In genomic region chr11:118604566-118604965, GRCh38 we compare ENCODE assay signal across 14 cellular contexts. TPM values are rescaled to one million over a fixed set of nuclear protein-coding genes. Genes with fewer than 3 reads are reported as not detected.
DNase-seq lines count a peak whose midpoint lies in the region; ATAC-seq and TF ChIP-seq lines count a peak whose summit lies in the region.
"Had no signal": no experiment of that assay in that cellular context is flagged by ENCODE, and none has a peak within 500 bp of the region (broad histone marks: within the 10 kb centered on the region; RNA-seq: fewer than 3 reads in every experiment).

No MANE protein-coding gene starts in this region.

- peaks cover 18 to 25% of the 10 kb centered on the region in 2 donors for H3K36me3 ChIP-seq in stomach smooth muscle (ENCODE audit: control insufficient read depth in 2 of 2, insufficient read depth in 2 of 2, low read length in 2 of 2)

- DNase-seq in HFFc6, result no peak
- no peak for DNase-seq in mesothelial cell of epicardium (ENCODE audit: low spot score in 2 of 2, unreplicated experiment in 2 of 2)
- no peak for DNase-seq in AG20443 (ENCODE audit: low spot score)
- DNase-seq in activated CD4-positive, alpha-beta T cell treated with anti-CD3 and anti-CD28 coated beads, Interleukin-2, amount 50 U/mL, for 1 hour, result no peak
- DNase-seq: CD4-positive, CD25-positive, alpha-beta regulatory T cell; effector memory CD4-positive, alpha-beta T cell; hippocampal formation; NCI-H226 had no signal

- peak overlapping the region in 1 of 2 donors; percentile 1 for H3K4me3 ChIP-seq in stomach smooth muscle (ENCODE audit: low read length in 2 of 2)

- peaks cover 41% of the 10 kb centered on the region for H3K4me1 ChIP-seq in stomach smooth muscle (ENCODE audit: control insufficient read depth, insufficient read depth, low read length)

- no peaks in the 10 kb centered on the region for H3K9me3 ChIP-seq in stomach smooth muscle (ENCODE audit: control insufficient read depth in 2 of 2, low read length in 2 of 2)

- H3K36me3 Mint-ChIP-seq in HFFc6 (ENCODE audit: low read depth) (peaks cover 34% of the 10 kb centered on the region), mesothelial cell of epicardium (peaks cover 21% of the 10 kb centered on the region)

- H3K27ac ChIP-seq in cingulate gyrus (ENCODE audit: low read depth, low read length) (peak overlapping the region; percentile 95), stomach smooth muscle (ENCODE audit: low read length) (peak overlapping the region; percentile 84)
- H3K27ac ChIP-seq: HL-60 had no signal

- H3K27me3 ChIP-seq in stomach smooth muscle (ENCODE audit: control insufficient read depth in 1 of 2, insufficient read depth in 2 of 2, low read length in 2 of 2), result no peaks in the 10 kb centered on the region

- H3K27me3 Mint-ChIP-seq in HFFc6 (ENCODE audit: insufficient read depth) (no peaks in the 10 kb centered on the region; the same call in 1 of the 2 replicates), mesothelial cell of epicardium (ENCODE audit: low read depth) (peaks cover 16% of the 10 kb centered on the region)
- H3K27me3 Mint-ChIP-seq: activated naive CD8-positive, alpha-beta T cell had no signal

- TF ChIP-seq CTCF in HFFc6 (IDR thresholded peaks at IDR 0.05) (no peak), mesothelial cell of epicardium (IDR thresholded peaks at IDR 0.05; ENCODE audit: unreplicated experiment) (no peak)

- ATAC-seq in HG03045 (IDR thresholded peaks at IDR 0.05; ENCODE audit: unreplicated experiment), result no peak
- no peak for ATAC-seq in HG03432 (IDR thresholded peaks at IDR 0.05; ENCODE audit: unreplicated experiment)

- H3K9me3 Mint-ChIP-seq in HFFc6, result no peaks in the 10 kb centered on the region
- no peaks in the 10 kb centered on the region for H3K9me3 Mint-ChIP-seq in mesothelial cell of epicardium

- no peak overlapping the region; the same call in 1 of the 2 replicates for H3K4me3 Mint-ChIP-seq in HFFc6
- H3K4me3 Mint-ChIP-seq in mesothelial cell of epicardium, result no peak overlapping the region
- H3K4me3 Mint-ChIP-seq: activated naive CD8-positive, alpha-beta T cell; CD4-positive, CD25-positive, alpha-beta regulatory T cell had no signal

- peak overlapping the region; percentile 82 for H3K27ac Mint-ChIP-seq in HFFc6
- peak overlapping the region; percentile 40 for H3K27ac Mint-ChIP-seq in mesothelial cell of epicardium

- peaks cover 61% of the 10 kb centered on the region for H3K4me1 Mint-ChIP-seq in HFFc6 (ENCODE audit: low read depth)
- H3K4me1 Mint-ChIP-seq in mesothelial cell of epicardium, result peaks cover 48% of the 10 kb centered on the region

- no peak overlapping the region for H3K9ac ChIP-seq in stomach smooth muscle (ENCODE audit: low read length in 2 of 2)

RNA-seq across cellular contexts. Expression of gene PHLDB1, which starts 2.8 kb away (rescaled TPM):
- 100 to 1,000 TPM; 106 to 121 (median 114) TPM for total RNA-seq in HFFc6 (2021; fragmentation: NEBNext Ultra II Directional; extraction: Animal tissue kit (Norgen Biotek cat#: 25700))
- total RNA-seq in mesothelial cell of epicardium, result 138 to 148 TPM (median 139 TPM) in 3 replicates

RNA-seq across cellular contexts. Expression of gene ARCN1, which starts 32.4 kb away (rescaled TPM):
- 100 to 1,000 TPM; 271 to 331 (median 319) TPM for total RNA-seq in HFFc6 (2021; fragmentation: NEBNext Ultra II Directional; extraction: Animal tissue kit (Norgen Biotek cat#: 25700))
- 139 to 144 TPM (median 140 TPM) in 3 replicates for total RNA-seq in mesothelial cell of epicardium

RNA-seq across cellular contexts. Expression of gene IFT46, which starts 38.8 kb away (rescaled TPM):
- 10 to 100 TPM; 17.3 to 22.4 (median 20.2) TPM for total RNA-seq in HFFc6 (2021; fragmentation: NEBNext Ultra II Directional; extraction: Animal tissue kit (Norgen Biotek cat#: 25700))
- total RNA-seq in mesothelial cell of epicardium, result 22.3 to 24.1 TPM (median 23.7 TPM) in 3 replicates
